ENCODE assay signal across 31 cellular contexts in genomic region chr15:79292011-79292410, GRCh38. TPM values are rescaled to one million over a fixed set of nuclear protein-coding genes. Genes with fewer than 3 reads are reported as not detected.
"Had no signal": no experiment of that assay in that cellular context is flagged by ENCODE, and none has a peak within 500 bp of the region (broad histone marks: within the 10 kb centered on the region; RNA-seq: fewer than 3 reads in every experiment).

No MANE protein-coding gene starts in this region.

- H3K9me3 Mint-ChIP-seq: dendritic cell treated with granulocyte-macrophage colony-stimulating factor and Interleukin-4, amounts not matched to agents 40 ng/mL and 50 ng/mL, for 4 days; effector memory CD8-positive, alpha-beta T cell; endodermal cell; memory B cell had no signal

- ATAC-seq: effector memory CD8-positive, alpha-beta T cell; esophagus mucosa; gastrocnemius medialis; heart right ventricle; left cardiac atrium; left lung; left ventricle myocardium superior; lower lobe of right lung; naive thymus-derived CD4-positive, alpha-beta T cell had no signal

- DNase-seq: colonic mucosa; cortex of kidney; effector CD8-positive, alpha-beta T cell; effector memory CD8-positive, alpha-beta T cell; endodermal cell; erythroblast; esophagus squamous epithelium; foreskin fibroblast; foreskin melanocyte; gastrocnemius medialis; glutamatergic neuron; head of caudate nucleus; heart right ventricle; hippocampal formation; left cardiac atrium; left lung; left ventricle myocardium superior; lower lobe of right lung; mesendoderm; midbrain; naive thymus-derived CD4-positive, alpha-beta T cell had no signal

- H3K4me1 Mint-ChIP-seq: endodermal cell had no signal

- H3K27ac Mint-ChIP-seq: dendritic cell treated with granulocyte-macrophage colony-stimulating factor and Interleukin-4, amounts not matched to agents 40 ng/mL and 50 ng/mL, for 4 days; effector memory CD8-positive, alpha-beta T cell; endodermal cell; memory B cell; naive thymus-derived CD4-positive, alpha-beta T cell had no signal

- H3K36me3 Mint-ChIP-seq: naive thymus-derived CD4-positive, alpha-beta T cell had no signal

- H3K4me3 Mint-ChIP-seq: dendritic cell treated with granulocyte-macrophage colony-stimulating factor and Interleukin-4, amounts not matched to agents 40 ng/mL and 50 ng/mL, for 4 days; effector memory CD8-positive, alpha-beta T cell; endodermal cell; memory B cell; naive thymus-derived CD4-positive, alpha-beta T cell had no signal

RNA-seq across cellular contexts. Expression of gene ANKRD34C, which starts 9.5 kb away (rescaled TPM):
- total RNA-seq: colonic mucosa; dermis microvascular lymphatic vessel endothelial cell; endodermal cell; esophagus mucosa; esophagus squamous epithelium; gastrocnemius medialis; glomerular endothelial cell; kidney epithelial cell; left lung; left ventricle myocardium superior; lower leg skin; lower lobe of right lung; lung microvascular endothelial cell; mononuclear cell; mucosa of gallbladder; naive thymus-derived CD4-positive, alpha-beta T cell had no signal
